Comparison of ENCODE assay signal across 10 cellular contexts in genomic region chr2:204012081-204012653, GRCh38.
DNase-seq lines count a peak whose midpoint lies in the region; TF ChIP-seq lines count a peak whose summit lies in the region.
"Had no signal": no experiment of that assay in that cellular context is flagged by ENCODE, and none has a peak within 500 bp of the region (broad histone marks: within the 10 kb centered on the region; RNA-seq: fewer than 3 reads in every experiment).

No MANE protein-coding gene starts in this region.

- no peak overlapping the region for H3K4me3 Mint-ChIP-seq in endothelial cell (ENCODE audit: unreplicated experiment)
- H3K4me3 Mint-ChIP-seq in activated naive CD4-positive, alpha-beta T cell treated with anti-CD3 and anti-CD28 coated beads for 36 hours = no peak overlapping the region

- CTCF ChIA-PET in activated naive CD4-positive, alpha-beta T cell treated with anti-CD3 and anti-CD28 coated beads for 36 hours (lab: Charles Lee) = interaction anchor here (1.7 kb wide), 1 partner anchor 10 kb away, joined by 4 read pairs; no protein-coding TSS in a partner anchor

- H3K27ac ChIP-seq in epithelial cell of prostate = peak overlapping the region; percentile 54
- H3K27ac ChIP-seq: cardiac muscle cell had no signal

- intact Hi-C loops in activated naive CD4-positive, alpha-beta T cell treated with anti-CD3 and anti-CD28 coated beads for 36 hours (cut with micrococcal nuclease) = no loop called here

- no peaks in the 10 kb centered on the region for H3K4me1 Mint-ChIP-seq in endothelial cell (ENCODE audit: unreplicated experiment)
- peaks cover 86% of the 10 kb centered on the region for H3K4me1 Mint-ChIP-seq in activated naive CD4-positive, alpha-beta T cell treated with anti-CD3 and anti-CD28 coated beads for 36 hours (ENCODE audit: low read depth)

- no peaks in the 10 kb centered on the region for H3K9me3 Mint-ChIP-seq in endothelial cell (ENCODE audit: unreplicated experiment)
- H3K9me3 Mint-ChIP-seq in activated naive CD4-positive, alpha-beta T cell treated with anti-CD3 and anti-CD28 coated beads for 36 hours = peaks cover 5% of the 10 kb centered on the region

- H3K36me3 Mint-ChIP-seq in endothelial cell (ENCODE audit: low read depth, unreplicated experiment) = no peaks in the 10 kb centered on the region
- peaks cover 6% of the 10 kb centered on the region for H3K36me3 Mint-ChIP-seq in activated naive CD4-positive, alpha-beta T cell treated with anti-CD3 and anti-CD28 coated beads for 36 hours (ENCODE audit: low read depth)

- no peak overlapping the region for H3K27ac Mint-ChIP-seq in endothelial cell (ENCODE audit: unreplicated experiment)
- H3K27ac Mint-ChIP-seq in activated naive CD4-positive, alpha-beta T cell treated with anti-CD3 and anti-CD28 coated beads for 36 hours = no peak overlapping the region

- no peaks in the 10 kb centered on the region for H3K27me3 Mint-ChIP-seq in endothelial cell (ENCODE audit: unreplicated experiment)
- no peaks in the 10 kb centered on the region for H3K27me3 Mint-ChIP-seq in activated naive CD4-positive, alpha-beta T cell treated with anti-CD3 and anti-CD28 coated beads for 36 hours (ENCODE audit: low read depth)

- TF ChIP-seq CTCF in endothelial cell (IDR thresholded peaks at IDR 0.05; ENCODE audit: unreplicated experiment) = no peak

- DNase-seq in Daoy (ENCODE audit: low read depth) = peak; percentile 7
- peak; percentile 72 for DNase-seq in NCI-H748 (lab: John Stamatoyannopoulos, UW; ENCODE audit: unreplicated experiment)
- DNase-seq in epithelial cell of prostate (ENCODE audit: low read depth, low spot score) = peak; percentile 57
- DNase-seq in pons (ENCODE audit: low spot score) = peak; percentile 7
- no peak for DNase-seq in endothelial cell (ENCODE audit: low spot score)
- DNase-seq in AG08395 (ENCODE audit: low spot score) = no peak
- DNase-seq in NCI-H226 = no peak
- DNase-seq in activated naive CD4-positive, alpha-beta T cell treated with anti-CD3 and anti-CD28 coated beads for 36 hours = no peak
- DNase-seq: NCI-H526 treated with DMSO at 0.1 percent for 48 hours had no signal

Comparison
In these comparisons a context has a peak if more than half of its experiments do, and no peak if none do; other contexts are left out.
1. DNase-seq: peak in Daoy (single experiment), NCI-H748 (single experiment), epithelial cell of prostate (single experiment) and pons (single experiment); none in endothelial cell (single experiment), AG08395 (single experiment), NCI-H226 (single experiment) and activated naive CD4-positive, alpha-beta T cell treated with anti-CD3 and anti-CD28 coated beads for 36 hours (single experiment).